ENCODE assay signal across 27 cellular contexts in genomic region chr1:222384536-222384935, GRCh38.
"Had no signal": no experiment of that assay in that cellular context is flagged by ENCODE, and none has a peak within 500 bp of the region (broad histone marks: within the 10 kb centered on the region; RNA-seq: fewer than 3 reads in every experiment).

No MANE protein-coding gene starts in this region.

- H3K36me3 Mint-ChIP-seq: activated naive CD4-positive, alpha-beta T cell treated with anti-CD3 and anti-CD28 coated beads, Interleukin-2, amount 10 ng/mL, durations not matched to agents 7 days and 5 days; activated naive CD8-positive, alpha-beta T cell treated with anti-CD3 and anti-CD28 coated beads, Interleukin-2, amount 10 ng/mL, durations not matched to agents 7 days and 5 days; brain; WTC11 had no signal

- H3K9me3 Mint-ChIP-seq: activated T-helper 2 cell treated with anti-CD3 and anti-CD28 coated beads, Interferon-gamma antibody, Interleukin-2, Interleukin-4, amounts not matched to agents 10 μg/mL and 5 μg/mL and 100 μg/mL, durations not matched to agents 14 hours and 24 hours and 36 hours had no signal

- H3K27ac Mint-ChIP-seq: activated CD4-positive, alpha-beta memory T cell treated with anti-CD3 and anti-CD28 coated beads, Interleukin-2, amount 10 ng/mL, durations not matched to agents 7 days and 5 days; activated CD4-positive, alpha-beta T cell treated with anti-CD3 and anti-CD28 coated beads, Interleukin-2, amount 10 ng/mL, durations not matched to agents 7 days and 5 days; activated naive CD4-positive, alpha-beta T cell treated with anti-CD3 and anti-CD28 coated beads, Interleukin-2, amount 10 ng/mL, durations not matched to agents 7 days and 5 days; activated naive CD4-positive, alpha-beta T cell treated with anti-CD3 and anti-CD28 coated beads, Interleukin-2, amount 50 U/mL, for 72 hours; activated naive CD8-positive, alpha-beta T cell treated with anti-CD3 and anti-CD28 coated beads, Interleukin-2, amount 10 ng/mL, durations not matched to agents 7 days and 5 days; activated T-helper 1 cell treated with anti-CD3 and anti-CD28 coated beads, Interleukin-12 subunit alpha, Interleukin-12 subunit beta, Interleukin-2, Interleukin-4 antibody, amounts not matched to agents 30 ng/mL and 10 ng/mL and 1 ng/mL, durations not matched to agents 14 hours and 24 hours and 36 hours; activated T-helper 2 cell treated with anti-CD3 and anti-CD28 coated beads, Interferon-gamma antibody, Interleukin-2, Interleukin-4, amounts not matched to agents 10 μg/mL and 5 μg/mL and 100 μg/mL, durations not matched to agents 14 hours and 24 hours and 36 hours; brain; WTC11 had no signal

- H3K4me1 Mint-ChIP-seq: activated CD4-positive, alpha-beta memory T cell treated with anti-CD3 and anti-CD28 coated beads, Interleukin-2, amount 10 ng/mL, durations not matched to agents 7 days and 5 days; activated CD4-positive, alpha-beta T cell treated with anti-CD3 and anti-CD28 coated beads, Interleukin-2, amount 10 ng/mL, durations not matched to agents 7 days and 5 days; activated naive CD4-positive, alpha-beta T cell treated with anti-CD3 and anti-CD28 coated beads, Interleukin-2, amount 10 ng/mL, durations not matched to agents 7 days and 5 days; activated naive CD8-positive, alpha-beta T cell treated with anti-CD3 and anti-CD28 coated beads, Interleukin-2, amount 10 ng/mL, durations not matched to agents 7 days and 5 days; brain had no signal

- H3K36me3 ChIP-seq: ascending aorta, breast epithelium, cardiac muscle cell, colonic mucosa had no signal

- H3K27me3 ChIP-seq: ascending aorta, breast epithelium, cardiac muscle cell, colonic mucosa had no signal

- H3K27ac ChIP-seq: ascending aorta, breast epithelium, cardiac muscle cell, colonic mucosa, epithelial cell of prostate, VCaP had no signal

- H3K27me3 Mint-ChIP-seq: activated CD4-positive, alpha-beta memory T cell treated with anti-CD3 and anti-CD28 coated beads, Interleukin-2, amount 10 ng/mL, durations not matched to agents 7 days and 5 days; activated CD4-positive, alpha-beta T cell treated with anti-CD3 and anti-CD28 coated beads, Interleukin-2, amount 10 ng/mL, durations not matched to agents 7 days and 5 days; activated naive CD4-positive, alpha-beta T cell treated with anti-CD3 and anti-CD28 coated beads, Interleukin-2, amount 10 ng/mL, durations not matched to agents 7 days and 5 days; activated naive CD8-positive, alpha-beta T cell treated with anti-CD3 and anti-CD28 coated beads, Interleukin-2, amount 10 ng/mL, durations not matched to agents 7 days and 5 days; brain had no signal

- H3K9me3 ChIP-seq: ascending aorta, breast epithelium, colonic mucosa had no signal

- ATAC-seq: activated naive CD4-positive, alpha-beta T cell treated with anti-CD3 and anti-CD28 coated beads, Interleukin-2, amount 50 U/mL, for 72 hours; WTC11 had no signal

- H3K4me3 Mint-ChIP-seq: activated CD4-positive, alpha-beta memory T cell treated with anti-CD3 and anti-CD28 coated beads, Interleukin-2, amount 10 ng/mL, durations not matched to agents 7 days and 5 days; activated CD4-positive, alpha-beta T cell treated with anti-CD3 and anti-CD28 coated beads, Interleukin-2, amount 10 ng/mL, durations not matched to agents 7 days and 5 days; activated naive CD4-positive, alpha-beta T cell treated with anti-CD3 and anti-CD28 coated beads, Interleukin-2, amount 10 ng/mL, durations not matched to agents 7 days and 5 days; activated naive CD8-positive, alpha-beta T cell treated with anti-CD3 and anti-CD28 coated beads, Interleukin-2, amount 10 ng/mL, durations not matched to agents 7 days and 5 days; activated T-helper 1 cell treated with anti-CD3 and anti-CD28 coated beads, Interleukin-12 subunit alpha, Interleukin-12 subunit beta, Interleukin-2, Interleukin-4 antibody, amounts not matched to agents 30 ng/mL and 10 ng/mL and 1 ng/mL, durations not matched to agents 14 hours and 24 hours and 36 hours; brain; WTC11 had no signal

- H3K4me1 ChIP-seq: ascending aorta, breast epithelium, colonic mucosa had no signal

- DNase-seq: activated CD4-positive, alpha-beta memory T cell treated with anti-CD3 and anti-CD28 coated beads, Interleukin-2, amount 10 ng/mL, durations not matched to agents 7 days and 5 days; activated CD4-positive, alpha-beta T cell treated with anti-CD3 and anti-CD28 coated beads for 1 hour; activated CD4-positive, alpha-beta T cell treated with anti-CD3 and anti-CD28 coated beads for 4 hours; activated CD4-positive, alpha-beta T cell treated with anti-CD3 and anti-CD28 coated beads, Interleukin-2, amount 10 ng/mL, durations not matched to agents 7 days and 5 days; activated CD4-positive, alpha-beta T cell treated with anti-CD3 and anti-CD28 coated beads, Interleukin-2, amount 50 U/mL, for 4 hours; activated CD8-positive, alpha-beta memory T cell treated with anti-CD3 and anti-CD28 coated beads for 24 hours; activated effector memory CD4-positive, alpha-beta T cell treated with anti-CD3 and anti-CD28 coated beads, Interleukin-2, amount 50 U/mL, for 16 hours; activated naive CD4-positive, alpha-beta T cell treated with anti-CD3 and anti-CD28 coated beads, Interleukin-2, amount 10 ng/mL, durations not matched to agents 7 days and 5 days; activated naive CD8-positive, alpha-beta T cell treated with anti-CD3 and anti-CD28 coated beads, Interleukin-2, amount 10 ng/mL, durations not matched to agents 7 days and 5 days; activated T-cell treated with anti-CD3 and anti-CD28 coated beads, Interleukin-2, amount 50 U/mL, for 48 hours; central memory CD4-positive, alpha-beta T cell; cerebellar nuclear complex; colonic mucosa; effector CD8-positive, alpha-beta T cell; foreskin melanocyte; head of caudate nucleus; T-helper 2 cell had no signal

- H3K4me3 ChIP-seq: ascending aorta, breast epithelium, cardiac muscle cell, colonic mucosa had no signal
